Comparison of ENCODE assay signal across 8 cellular contexts in the genomic region with DNA sequence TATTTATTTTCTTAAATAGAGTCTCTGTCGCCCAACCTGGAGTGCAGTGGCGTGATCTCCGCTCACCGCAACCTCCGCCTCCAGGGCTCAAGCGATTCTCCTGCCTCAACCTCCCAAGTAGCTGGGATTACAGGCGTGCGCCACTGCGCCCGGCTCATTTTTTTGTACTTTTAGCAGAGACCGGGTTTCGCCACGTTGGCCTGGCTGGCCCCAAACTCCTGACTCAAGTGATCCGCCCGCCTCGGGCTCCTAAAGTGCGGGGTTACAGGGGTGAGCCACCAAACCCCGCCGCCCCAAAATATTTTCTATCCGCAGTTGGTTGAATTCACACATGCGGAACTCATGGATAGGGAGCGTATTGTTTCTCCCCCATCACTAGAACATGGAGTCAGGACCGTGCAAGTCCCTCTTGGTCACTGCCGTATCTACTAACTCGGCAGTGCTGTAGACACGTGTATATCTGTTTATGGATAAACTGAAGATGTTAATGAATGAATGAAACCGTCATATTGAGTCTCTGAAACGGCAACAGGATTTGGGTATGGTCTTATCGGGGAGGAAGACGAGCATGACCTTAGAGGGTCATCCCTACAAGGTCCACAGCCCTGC. TPM values are rescaled to one million over a fixed set of nuclear protein-coding genes. Genes with fewer than 3 reads are reported as not detected.
DNase-seq lines count a peak whose midpoint lies in the region; ATAC-seq, FAIRE-seq and TF ChIP-seq lines count a peak whose summit lies in the region.

No MANE protein-coding gene starts in this region.

- H3K4me3 ChIP-seq in adrenal gland (peak overlapping the region; percentile 7 to 86 (median 70)), kidney (ENCODE audit: low read length in 2 of 2) (peak overlapping the region; percentile 86 to 94), thymus (ENCODE audit: low read length) (peak overlapping the region; percentile 81)

- H3K9ac ChIP-seq in kidney (ENCODE audit: low read length in 2 of 2), result peak overlapping the region; percentile 72 to 91

- H3K36me3 ChIP-seq in adrenal gland (replicated peaks in 1 of 2) (no peaks in the 10 kb centered on the region), kidney (ENCODE audit: control insufficient read depth in 1 of 2, insufficient read depth in 2 of 2, low read length in 2 of 2) (no peaks in the 10 kb centered on the region), thymus (ENCODE audit: control insufficient read depth, insufficient read depth) (no peaks in the 10 kb centered on the region)

- H3K27me3 ChIP-seq in adrenal gland, result no peaks in the 10 kb centered on the region
- H3K27me3 ChIP-seq in thymus (ENCODE audit: control insufficient read depth, insufficient read depth), result no peaks in the 10 kb centered on the region

- intact Hi-C loops in Right ventricle myocardium superior (cut with DNase I), result no loop called here
- intact Hi-C loops in cardiac septum (cut with DNase I), result loop anchor here (5.0 to 10.0 kb wide), 2 partner anchors 341 to 842 kb away; no protein-coding TSS in a partner anchor
- intact Hi-C loops in adrenal gland (cut with DNase I), result loop anchor here (2.0 to 10.0 kb wide), 2 partner anchors 452 to 842 kb away; no protein-coding TSS in a partner anchor
- intact Hi-C loops in kidney (cut with DNase I), result no loop called here

- H3K27ac ChIP-seq in adrenal gland, result peak overlapping the region in 3 of 5 donors; percentile 82 to 91 (median 91)
- H3K27ac ChIP-seq in kidney (ENCODE audit: low read depth in 2 of 2, low read length in 2 of 2), result peak overlapping the region; percentile 95 to 97
- H3K27ac ChIP-seq in thymus (ENCODE audit: low read depth), result peak overlapping the region; percentile 98

- TF ChIP-seq POLR2A in adrenal gland (IDR thresholded peaks at IDR 0.05), result no peak

- ATAC-seq in Right ventricle myocardium superior (ENCODE audit: poor library complexity) (no peak), HG03045 (IDR thresholded peaks at IDR 0.05; ENCODE audit: unreplicated experiment) (no peak)

- DNase-seq in Right ventricle myocardium superior (peak; percentile 49), cardiac septum (ENCODE audit: low spot score) (no peak), adrenal gland (no peak), kidney (peak; percentile 71), SHP77 treated with DMSO at 0.1 percent for 48 hours (lab: John Stamatoyannopoulos, UW) (no peak), glomerular visceral epithelial cell (ENCODE audit: extremely low spot score) (no peak)

- TF ChIP-seq CTCF in adrenal gland (IDR thresholded peaks at IDR 0.05) (no peak), kidney (IDR thresholded peaks at IDR 0.05; ENCODE audit: borderline replicate concordance, extremely low read depth, insufficient read depth) (no peak)

- no peak for FAIRE-seq in kidney (lab: Jason Lieb, UNC)

- H3K4me1 ChIP-seq in adrenal gland (replicated peaks in 1 of 2), result peaks cover 16 to 35% of the 10 kb centered on the region in 2 donors
- H3K4me1 ChIP-seq in kidney (ENCODE audit: control insufficient read depth in 1 of 2, insufficient read depth in 1 of 2, low read depth in 1 of 2, low read length in 2 of 2), result peaks cover 0 to 8% of the 10 kb centered on the region in 2 donors
- peaks cover 5% of the 10 kb centered on the region for H3K4me1 ChIP-seq in thymus (ENCODE audit: control insufficient read depth, insufficient read depth, low read length)

- 46 to 57% (median 50%) methylated on average over 27 to 30 of the region's 30 CpGs for WGBS in adrenal gland, 4 donors
- 67% methylated on average over 30 of the region's 30 CpGs for WGBS in thymus

- H3K9me3 ChIP-seq in adrenal gland (replicated peaks in 1 of 3) (no peaks in the 10 kb centered on the region), kidney (ENCODE audit: control insufficient read depth in 1 of 2, low read length in 2 of 2) (no peaks in the 10 kb centered on the region), thymus (ENCODE audit: control insufficient read depth) (no peaks in the 10 kb centered on the region)

RNA-seq across cellular contexts. Expression of a gene that starts 0.9 kb away (rescaled TPM):
- total RNA-seq in Right ventricle myocardium superior (27.2 TPM), cardiac septum (15.9 TPM), adrenal gland (10 to 100 TPM in 6 of 8 donors, 1 to 10 TPM in 2; 6.1 to 19.1 (median 15.5) TPM), kidney (17.8 TPM)
- polyA plus RNA-seq in adrenal gland (10 to 100 TPM; 10.4 to 29.1 (median 14.0) TPM), kidney (ENCODE audit: insufficient read depth, low read depth, low replicate concordance) (49.2 TPM), thymus (21.0 TPM)

RNA-seq across cellular contexts. Expression of a gene that starts 2.0 kb away (rescaled TPM):
- total RNA-seq in Right ventricle myocardium superior (2.6 TPM), cardiac septum (2.3 TPM), adrenal gland (1 to 10 TPM; 3.8 to 8.2 (median 4.8) TPM), kidney (7.6 TPM)
- polyA plus RNA-seq in adrenal gland (1 to 10 TPM; 2.8 to 7.3 (median 3.1) TPM), kidney (ENCODE audit: insufficient read depth, low read depth, low replicate concordance) (2.6 TPM), thymus (7.4 TPM)

Comparison
In these comparisons a context has a peak if more than half of its experiments do, and no peak if none do; other contexts are left out.
1. DNase-seq: peak in Right ventricle myocardium superior (single experiment) and kidney (single experiment); none in cardiac septum (single experiment), adrenal gland (0 of 7), SHP77 treated with DMSO at 0.1 percent for 48 hours (single experiment) and glomerular visceral epithelial cell (single experiment).
2. intact Hi-C loops: an anchor here in cardiac septum (5.0 to 10.0 kb wide) and adrenal gland (2.0 to 10.0 kb wide); none called in Right ventricle myocardium superior and kidney.
3. Peak in every context shown above with its lines, with median percentiles within 50 percentile points of each other: H3K27ac ChIP-seq and H3K4me3 ChIP-seq.